16 cellular contexts compared by ENCODE assay signal in the genomic region with DNA sequence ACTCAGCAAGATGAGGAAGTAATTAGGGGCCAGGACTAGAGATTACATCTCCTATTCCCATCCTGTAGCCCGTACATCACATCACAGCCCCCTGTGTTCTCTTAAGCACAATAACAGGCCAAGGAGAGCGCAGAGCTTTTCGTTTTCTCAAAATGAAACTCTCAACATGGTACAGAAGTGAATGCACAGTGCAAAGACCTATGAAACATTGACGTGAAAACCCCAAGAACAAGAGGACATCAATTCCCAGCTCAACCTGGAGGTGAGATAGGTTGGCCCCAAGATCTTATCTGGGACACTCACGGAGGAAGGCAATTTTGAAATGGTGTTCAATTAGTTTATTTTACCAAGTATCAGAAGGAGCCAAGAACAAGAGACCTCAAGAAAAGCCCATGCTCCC. TPM values are rescaled to one million over a fixed set of nuclear protein-coding genes. Genes with fewer than 3 reads are reported as not detected.
DNase-seq lines count a peak whose midpoint lies in the region; ATAC-seq and TF ChIP-seq lines count a peak whose summit lies in the region.
"Had no signal": no experiment of that assay in that cellular context is flagged by ENCODE, and none has a peak within 500 bp of the region (broad histone marks: within the 10 kb centered on the region; RNA-seq: fewer than 3 reads in every experiment).

No MANE protein-coding gene starts in this region.

- H3K79me2 ChIP-seq in PC-9 (ENCODE audit: low read depth) = no peaks in the 10 kb centered on the region

- H3K27ac Mint-ChIP-seq in CD4-positive, alpha-beta memory T cell = peak overlapping the region; percentile 92 to 100 (median 98)
- H3K27ac Mint-ChIP-seq in activated naive CD8-positive, alpha-beta T cell = peak overlapping the region; percentile 93
- H3K27ac Mint-ChIP-seq: nephron progenitor cell had no signal

- no peak for TF ChIP-seq CTCF in PC-9 (conservative IDR thresholded peaks at IDR 0.05)
- no peak for TF ChIP-seq CTCF in transverse colon (IDR thresholded peaks at IDR 0.05)

- H3K36me3 Mint-ChIP-seq in CD4-positive, alpha-beta memory T cell = peaks cover 66 to 69% of the 10 kb centered on the region in 2 donors
- peaks cover 42% of the 10 kb centered on the region for H3K36me3 Mint-ChIP-seq in activated naive CD8-positive, alpha-beta T cell

- H3K9me2 ChIP-seq in PC-9 (ENCODE audit: insufficient read depth) = no peaks in the 10 kb centered on the region

- no peaks in the 10 kb centered on the region for H4K20me1 ChIP-seq in PC-9 (ENCODE audit: insufficient read depth)

- H3K36me3 ChIP-seq in CD4-positive, alpha-beta memory T cell (ENCODE audit: insufficient read depth, low read length) = no peaks in the 10 kb centered on the region
- H3K36me3 ChIP-seq in PC-9 (ENCODE audit: low read depth) = no peaks in the 10 kb centered on the region
- H3K36me3 ChIP-seq in transverse colon = no peaks in the 10 kb centered on the region
- H3K36me3 ChIP-seq: vagina had no signal

- TF ChIP-seq EP300 in transverse colon (IDR thresholded peaks at IDR 0.05; ENCODE audit: low read depth) = no peak

- H3K4me3 Mint-ChIP-seq in CD4-positive, alpha-beta memory T cell = peak overlapping the region in 7 of 8 donors; percentile 7 to 91 (median 39)
- H3K4me3 Mint-ChIP-seq in activated naive CD8-positive, alpha-beta T cell = peak overlapping the region; percentile 65
- H3K4me3 Mint-ChIP-seq: nephron progenitor cell had no signal

- H3K27ac ChIP-seq in CD4-positive, alpha-beta memory T cell (ENCODE audit: low read depth, low read length) = peak overlapping the region; percentile 23
- H3K27ac ChIP-seq in PC-9 (no peak overlapping the region), transverse colon (no peak overlapping the region)
- H3K27ac ChIP-seq: C4-2B, vagina had no signal

- no TSS peak for BruUV-seq in PC-9 (replicated peaks; lab: Mats Ljungman, UMichigan)

- no peak for DNase-seq in CD4-positive, alpha-beta memory T cell
- no peak for DNase-seq in PC-9
- no peak for DNase-seq in NCI-H1048 (lab: John Stamatoyannopoulos, UW)
- DNase-seq in transverse colon = no peak
- DNase-seq: left colon, NCI-H446 treated with DMSO at 0.1 percent for 48 hours, nephron progenitor cell, SHP77 treated with DMSO at 0.1 percent for 48 hours had no signal

- ATAC-seq in GM19035 (IDR thresholded peaks at IDR 0.05; ENCODE audit: unreplicated experiment) = peak; percentile 46
- ATAC-seq in HG02981 (IDR thresholded peaks at IDR 0.05; ENCODE audit: unreplicated experiment) = peak; percentile 45
- no peak for ATAC-seq in HG02763 (IDR thresholded peaks at IDR 0.05; ENCODE audit: unreplicated experiment)
- ATAC-seq: left colon had no signal

- no peak overlapping the region for H3K4me2 ChIP-seq in PC-9

- H3K9me3 Mint-ChIP-seq in CD4-positive, alpha-beta memory T cell = no peaks in the 10 kb centered on the region
- H3K9me3 Mint-ChIP-seq in activated naive CD8-positive, alpha-beta T cell (ENCODE audit: low read depth) = peaks cover 3% of the 10 kb centered on the region

- no peaks in the 10 kb centered on the region for H3K9me3 ChIP-seq in CD4-positive, alpha-beta memory T cell (ENCODE audit: control insufficient read depth in 1 of 2, low read length in 2 of 2)
- H3K9me3 ChIP-seq in PC-9 (ENCODE audit: insufficient read depth, low read depth) (no peaks in the 10 kb centered on the region), transverse colon (no peaks in the 10 kb centered on the region)
- H3K9me3 ChIP-seq: vagina had no signal

- intact Hi-C loops in CD4-positive, alpha-beta memory T cell (cut with micrococcal nuclease) = no loop called here
- intact Hi-C loops in PC-9 (cut with micrococcal nuclease; ENCODE audit: unreplicated experiment) (no loop called here), transverse colon (cut with DNase I; ENCODE audit: low total_unique reads) (no loop called here)

- TF ChIP-seq POLR2A in transverse colon (IDR thresholded peaks at IDR 0.05) = no peak

- H3K27me3 Mint-ChIP-seq in CD4-positive, alpha-beta memory T cell = no peaks in the 10 kb centered on the region
- H3K27me3 Mint-ChIP-seq in activated naive CD8-positive, alpha-beta T cell = no peaks in the 10 kb centered on the region

- in situ Hi-C loops in transverse colon (cut with MboI; ENCODE audit: low pct_ligation_motif_present in 1 of 4, low pct_unique_long_range_greater_than_20kb in 1 of 4, low sequenced_read_pairs in 3 of 4) = no loop called here

- no peak overlapping the region for H3K4me3 ChIP-seq in CD4-positive, alpha-beta memory T cell (ENCODE audit: low read length in 2 of 2)
- H3K4me3 ChIP-seq in PC-9 = no peak overlapping the region
- no peak overlapping the region for H3K4me3 ChIP-seq in transverse colon
- H3K4me3 ChIP-seq: vagina had no signal

- CTCF ChIA-PET in CD4-positive, alpha-beta memory T cell (lab: Charles Lee; ENCODE audit: partially characterized antibody) = interaction anchor here (1.1 to 1.8 kb wide), 2 partner anchors 14 to 580 kb away, joined by 3 to 5 read pairs; partner anchors contain the start of gene KRABD2
- CTCF ChIA-PET in PC-9 (lab: Charles Lee) = no interaction called here

- no peaks in the 10 kb centered on the region for H3K27me3 ChIP-seq in CD4-positive, alpha-beta memory T cell (ENCODE audit: insufficient read depth, low read length)
- H3K27me3 ChIP-seq in PC-9 (ENCODE audit: insufficient read depth, low read depth) (peaks cover 58% of the 10 kb centered on the region), transverse colon (no peaks in the 10 kb centered on the region)
- H3K27me3 ChIP-seq: vagina had no signal

- H2AFZ ChIP-seq in PC-9 = no peak overlapping the region

- 52 to 62% methylated on average over 4 to 5 of the region's 5 CpGs for WGBS in transverse colon (ENCODE audit: low coverage in 1 of 2), 2 donors

- peaks cover 99% of the 10 kb centered on the region for H3K4me1 ChIP-seq in CD4-positive, alpha-beta memory T cell (ENCODE audit: insufficient read depth, low read length)
- H3K4me1 ChIP-seq in PC-9 (replicated peaks; ENCODE audit: insufficient read depth) (no peaks in the 10 kb centered on the region), transverse colon (peaks cover 0 to 13% (median 0%) of the 10 kb centered on the region in 4 donors)
- H3K4me1 ChIP-seq: vagina had no signal

- peaks cover 77 to 99% (median 92%) of the 10 kb centered on the region in 4 donors for H3K4me1 Mint-ChIP-seq in CD4-positive, alpha-beta memory T cell
- H3K4me1 Mint-ChIP-seq in activated naive CD8-positive, alpha-beta T cell (ENCODE audit: low read depth) = peaks cover 95% of the 10 kb centered on the region

- POLR2A ChIA-PET in CD4-positive, alpha-beta memory T cell (lab: Charles Lee; ENCODE audit: partially characterized antibody) = interaction anchor here (4.4 to 23.7 kb wide), 3 partner anchors 2 to 57 kb away, joined by 30 to 509 read pairs (median 509); partner anchors contain the start of gene PIK3R5
- POLR2A ChIA-PET in PC-9 (lab: Charles Lee; ENCODE audit: unreplicated experiment) = interaction anchor here (0.7 kb wide), 1 partner anchor 855 kb away, joined by 4 read pairs; no protein-coding TSS in a partner anchor

- H3F3A ChIP-seq in PC-9 (ENCODE audit: insufficient read depth, low read depth) = no peaks in the 10 kb centered on the region

RNA-seq across cellular contexts. Expression of gene PIK3R5, which starts 9.0 kb away (rescaled TPM):
- total RNA-seq in CD4-positive, alpha-beta memory T cell = 10 to 100 TPM; 85.1 to 89.4 TPM
- 10 to 100 TPM; 18.5 to 62.0 TPM for polyA plus RNA-seq in CD4-positive, alpha-beta memory T cell
- total RNA-seq in PC-9 (2021) = not detected in 2 replicates
- 10 to 100 TPM in 2 of 4 donors, 1 to 10 TPM in 1, under 1 TPM in 1; 0.40 to 16.1 (median 10.4) TPM for total RNA-seq in transverse colon
- total RNA-seq: dermis microvascular lymphatic vessel endothelial cell, glomerular endothelial cell had no signal

Comparison
In these comparisons a context has a peak if more than half of its experiments do, and no peak if none do; other contexts are left out.
1. RNA of gene PIK3R5, which starts 9.0 kb away (total RNA-seq): 85.1 to 89.4 TPM in CD4-positive, alpha-beta memory T cell; 0.40 to 16.1 TPM in transverse colon and not detected in PC-9; every median in the first group is over 4 times any median in the second.